In the genomic region with DNA sequence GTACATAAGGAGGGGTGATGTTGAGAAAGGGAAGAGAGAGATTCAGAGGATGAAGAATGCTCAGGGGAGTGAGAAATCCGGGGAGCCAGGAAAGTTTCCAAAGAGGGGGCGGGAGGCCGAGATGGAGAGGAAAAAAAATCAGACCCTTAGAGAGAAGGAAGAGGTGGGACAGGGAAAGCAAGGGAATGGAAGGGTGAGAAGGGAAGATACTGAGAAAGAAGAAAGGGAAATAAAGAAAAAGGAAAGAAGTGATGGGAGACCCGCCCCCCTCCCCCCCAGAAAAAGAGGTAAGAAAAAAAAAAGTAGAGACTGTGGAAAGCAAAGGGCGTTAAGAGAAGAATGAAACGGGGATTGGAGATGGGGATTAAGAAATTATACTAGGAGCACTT, we compare ENCODE assay signal across 9 cellular contexts. TPM values are rescaled to one million over a fixed set of nuclear protein-coding genes. Genes with fewer than 3 reads are reported as not detected.
DNase-seq lines count a peak whose midpoint lies in the region; ATAC-seq and TF ChIP-seq lines count a peak whose summit lies in the region.
"Had no signal": no experiment of that assay in that cellular context is flagged by ENCODE, and none has a peak within 500 bp of the region (broad histone marks: within the 10 kb centered on the region; RNA-seq: fewer than 3 reads in every experiment).

No MANE protein-coding gene starts in this region.

- H3K4me3 ChIP-seq in Panc1 (ENCODE audit: low read depth in 2 of 2, low read length in 2 of 2) (peak overlapping the region; percentile 50 to 73), esophagus muscularis mucosa (peak overlapping the region; percentile 58 to 74 (median 66))

- H3K27me3 Mint-ChIP-seq in CD4-positive, alpha-beta T cell = no peaks in the 10 kb centered on the region
- H3K27me3 Mint-ChIP-seq in osteocyte (ENCODE audit: unreplicated experiment) = peaks cover 26% of the 10 kb centered on the region

- no peak for ATAC-seq in CD4-positive, alpha-beta T cell (ENCODE audit: poor library complexity)
- no peak for ATAC-seq in Panc1
- no peak for ATAC-seq in HG03045 (IDR thresholded peaks at IDR 0.05; ENCODE audit: unreplicated experiment)

- H3K4me3 Mint-ChIP-seq in CD4-positive, alpha-beta T cell = peak overlapping the region; percentile 93
- peak overlapping the region; percentile 91 for H3K4me3 Mint-ChIP-seq in osteocyte (ENCODE audit: unreplicated experiment)

- H3K27me3 ChIP-seq in CD4-positive, alpha-beta T cell (ENCODE audit: control insufficient read depth, insufficient read depth, low read length) = no peaks in the 10 kb centered on the region
- H3K27me3 ChIP-seq in Panc1 (ENCODE audit: control insufficient read depth, insufficient read depth, low read length) = no peaks in the 10 kb centered on the region
- peaks cover 0 to 10% (median 2%) of the 10 kb centered on the region in 4 donors for H3K27me3 ChIP-seq in esophagus muscularis mucosa

- POLR2A ChIA-PET in CD4-positive, alpha-beta T cell (lab: Charles Lee) = interaction anchor here (1.7 kb wide), 1 partner anchor 39 kb away, joined by 5 read pairs; no protein-coding TSS in a partner anchor
- POLR2A ChIA-PET in Panc1 (lab: Charles Lee) = no interaction called here

- 20% methylated on average over 6 of the region's 6 CpGs for WGBS in esophagus muscularis mucosa

- no peaks in the 10 kb centered on the region for H3K36me3 ChIP-seq in Panc1 (ENCODE audit: control insufficient read depth, insufficient read depth, low read length)
- H3K36me3 ChIP-seq in esophagus muscularis mucosa = no peaks in the 10 kb centered on the region

- H3K27ac Mint-ChIP-seq in CD4-positive, alpha-beta T cell = peak overlapping the region; percentile 94
- H3K27ac Mint-ChIP-seq in osteocyte (ENCODE audit: unreplicated experiment) = peak overlapping the region; percentile 94

- H3K4me1 ChIP-seq in Panc1 (ENCODE audit: control insufficient read depth, insufficient read depth, low read length) (no peaks in the 10 kb centered on the region), esophagus muscularis mucosa (peaks cover 8 to 15% (median 10%) of the 10 kb centered on the region in 4 donors)

- no peak for TF ChIP-seq POLR2A in esophagus muscularis mucosa (IDR thresholded peaks at IDR 0.05; ENCODE audit: low read depth)

- peaks cover 10% of the 10 kb centered on the region for H3K36me3 Mint-ChIP-seq in CD4-positive, alpha-beta T cell (ENCODE audit: low read depth)
- no peaks in the 10 kb centered on the region for H3K36me3 Mint-ChIP-seq in osteocyte (ENCODE audit: unreplicated experiment)

- no peak for DNase-seq in CD4-positive, alpha-beta T cell
- DNase-seq in Panc1 (ENCODE audit: low read depth, low spot score) (no peak), esophagus muscularis mucosa (ENCODE audit: extremely low spot score) (no peak), osteocyte (ENCODE audit: extremely low spot score, unreplicated experiment) (no peak), NCI-H187 treated with DMSO at 0.1 percent for 48 hours (lab: John Stamatoyannopoulos, UW) (no peak), SKM-1 treated with dmso at 0.1 percent for 144 hours (lab: John Stamatoyannopoulos, UW; ENCODE audit: unreplicated experiment) (no peak), islet precursor cell (no peak)

- no TSS peak for BruUV-seq in Panc1 (replicated peaks; lab: Mats Ljungman, UMichigan)

- CTCF ChIA-PET in CD4-positive, alpha-beta T cell (lab: Charles Lee) = interaction anchor here (0.8 kb wide), 1 partner anchor 494 kb away, joined by 3 read pairs; the partner anchor contains the start of gene ATMIN
- CTCF ChIA-PET in Panc1 (lab: Charles Lee) = no interaction called here

- no peak for TF ChIP-seq CTCF in CD4-positive, alpha-beta T cell (IDR thresholded peaks at IDR 0.05)
- no peak for TF ChIP-seq CTCF in Panc1 (IDR thresholded peaks at IDR 0.05)
- TF ChIP-seq CTCF in esophagus muscularis mucosa (IDR thresholded peaks at IDR 0.05) = no peak
- TF ChIP-seq CTCF in osteocyte (IDR thresholded peaks at IDR 0.05) = no peak

- in situ Hi-C loops in Panc1 (cut with HindIII; ENCODE audit: low pct_unique_long_range_greater_than_20kb, low sequenced_read_pairs) = no loop called here

- intact Hi-C loops in CD4-positive, alpha-beta T cell (cut with DNase I, micrococcal nuclease) = loop anchor here in 1 of 2 experiments (5.0 to 10.0 kb wide), 4 partner anchors 261 to 904 kb away; partner anchors contain the start of genes CDYL2, CENPN, CMC2 and CMIP
- intact Hi-C loops in Panc1 (cut with micrococcal nuclease; ENCODE audit: unreplicated experiment) = no loop called here
- intact Hi-C loops in esophagus muscularis mucosa (cut with DNase I) = no loop called here

- TF ChIP-seq EP300 in esophagus muscularis mucosa (IDR thresholded peaks at IDR 0.05) = no peak

- no peaks in the 10 kb centered on the region for H3K9me3 ChIP-seq in CD4-positive, alpha-beta T cell (ENCODE audit: control insufficient read depth, low read length)
- H3K9me3 ChIP-seq in Panc1 (ENCODE audit: control insufficient read depth, insufficient read depth, low read depth, low read length) (no peaks in the 10 kb centered on the region), esophagus muscularis mucosa (no peaks in the 10 kb centered on the region)

- peak overlapping the region; percentile 36 for H3K27ac ChIP-seq in CD4-positive, alpha-beta T cell (ENCODE audit: low read depth, low read length)
- no peak overlapping the region for H3K27ac ChIP-seq in Panc1 (ENCODE audit: low read length)
- H3K27ac ChIP-seq in esophagus muscularis mucosa (replicated peaks in 1 of 4) = peak overlapping the region; percentile 49 to 66 (median 57)

- H3K9me3 Mint-ChIP-seq in CD4-positive, alpha-beta T cell = no peaks in the 10 kb centered on the region
- no peaks in the 10 kb centered on the region for H3K9me3 Mint-ChIP-seq in osteocyte (ENCODE audit: unreplicated experiment)

- H3K4me1 Mint-ChIP-seq in CD4-positive, alpha-beta T cell (ENCODE audit: low read depth) = peaks cover 17% of the 10 kb centered on the region
- H3K4me1 Mint-ChIP-seq in osteocyte (ENCODE audit: unreplicated experiment) = peaks cover 14% of the 10 kb centered on the region

RNA-seq across cellular contexts. Expression of gene DYNLRB2, which starts 0.5 kb away (rescaled TPM):
- total RNA-seq in CD4-positive, alpha-beta T cell = under 1 TPM in 1 of 2 experiments, not detected in 1; 0.31 TPM
- not detected for total RNA-seq in Panc1 (2021; ENCODE audit: unreplicated experiment)
- not detected for polyA plus RNA-seq in Panc1 (2012; ENCODE audit: insufficient read length)
- not detected for total RNA-seq in esophagus muscularis mucosa
- not detected in 2 replicates for total RNA-seq in osteocyte
- total RNA-seq: HT-29 had no signal
